Comparison of ENCODE assay signal across 19 cellular contexts in the genomic region with DNA sequence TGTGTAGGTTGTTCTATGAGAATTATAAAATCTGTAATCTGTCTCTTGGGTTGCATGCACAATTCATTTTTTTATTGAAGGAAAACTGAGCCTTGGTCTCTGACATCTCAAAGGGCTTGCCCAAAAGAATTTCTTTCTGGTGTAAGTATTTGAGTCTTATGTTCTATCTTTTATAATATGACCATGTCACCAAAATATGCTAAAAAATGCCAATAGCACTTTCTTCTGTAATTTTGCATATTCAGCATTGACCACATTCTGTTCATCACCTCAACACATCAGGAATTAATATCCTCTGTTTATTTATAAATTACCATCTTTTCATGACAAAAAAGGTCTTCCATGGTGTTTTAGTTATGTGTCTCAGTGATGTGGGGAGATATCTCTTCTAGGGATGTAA.
DNase-seq lines count a peak whose midpoint lies in the region; TF ChIP-seq lines count a peak whose summit lies in the region.
"Had no signal": no experiment of that assay in that cellular context is flagged by ENCODE, and none has a peak within 500 bp of the region (broad histone marks: within the 10 kb centered on the region; RNA-seq: fewer than 3 reads in every experiment).

No MANE protein-coding gene starts in this region.

- TF ChIP-seq CTCF in HFFc6 (IDR thresholded peaks at IDR 0.05) (no peak), dorsolateral prefrontal cortex (IDR thresholded peaks at IDR 0.05 in 54 of 56, conservative IDR thresholded peaks at IDR 0.05 in 2 of 56; ENCODE audit: low read depth in 1 of 56, partially characterized antibody in 56 of 56) (no peak)

- H3K4me1 ChIP-seq in SJSA1 (replicated peaks), result peaks cover 33% of the 10 kb centered on the region
- H3K4me1 ChIP-seq in skeletal muscle satellite cell (ENCODE audit: control insufficient read depth, insufficient read depth, low read length), result peaks cover 33% of the 10 kb centered on the region

- H3K4me3 ChIP-seq in SJSA1 (no peak overlapping the region), skeletal muscle satellite cell (ENCODE audit: low read length) (no peak overlapping the region), dorsolateral prefrontal cortex (no peak overlapping the region)
- H3K4me3 ChIP-seq: K562 had no signal

- no peaks in the 10 kb centered on the region for H3K9me3 Mint-ChIP-seq in HFFc6

- no peak overlapping the region; the same call in 1 of the 2 replicates for H3K4me3 Mint-ChIP-seq in HFFc6
- H3K4me3 Mint-ChIP-seq: B cell; CD4-positive, CD25-positive, alpha-beta regulatory T cell had no signal

- H3K9me3 ChIP-seq in SJSA1 (replicated peaks), result no peaks in the 10 kb centered on the region
- no peaks in the 10 kb centered on the region for H3K9me3 ChIP-seq in skeletal muscle satellite cell (replicated peaks; ENCODE audit: low read length)
- H3K9me3 ChIP-seq: Caco-2 had no signal

- H3K4me2 ChIP-seq in skeletal muscle satellite cell (ENCODE audit: low read length), result peak overlapping the region; percentile 41

- H3K36me3 ChIP-seq in SJSA1, result no peaks in the 10 kb centered on the region
- no peaks in the 10 kb centered on the region for H3K36me3 ChIP-seq in skeletal muscle satellite cell (ENCODE audit: insufficient read depth, low read length)

- H3K27ac ChIP-seq in SJSA1 (peak overlapping the region; percentile 35), epithelial cell of prostate (peak overlapping the region; percentile 86), dorsolateral prefrontal cortex (no peak overlapping the region)
- H3K27ac ChIP-seq: RWPE1 had no signal

- H3K4me1 Mint-ChIP-seq in HFFc6 (ENCODE audit: low read depth), result peaks cover 73% of the 10 kb centered on the region
- H3K4me1 Mint-ChIP-seq: B cell; CD4-positive, CD25-positive, alpha-beta regulatory T cell had no signal

- H3K9ac ChIP-seq in skeletal muscle satellite cell (ENCODE audit: low read depth, low read length), result no peak overlapping the region

- no peaks in the 10 kb centered on the region for H3K27me3 ChIP-seq in SJSA1 (replicated peaks)
- no peaks in the 10 kb centered on the region for H3K27me3 ChIP-seq in skeletal muscle satellite cell (ENCODE audit: control insufficient read depth, insufficient read depth, low read length)
- no peaks in the 10 kb centered on the region for H3K27me3 ChIP-seq in dorsolateral prefrontal cortex

- H3K36me3 Mint-ChIP-seq in HFFc6 (ENCODE audit: low read depth), result no peaks in the 10 kb centered on the region
- H3K36me3 Mint-ChIP-seq: CD4-positive, CD25-positive, alpha-beta regulatory T cell had no signal

- intact Hi-C loops in dorsolateral prefrontal cortex (cut with DNase I), result loop anchor here in 1 of 2 donors (5.0 kb wide), 1 partner anchor 79 kb away; no protein-coding TSS in a partner anchor

- H3K27me3 Mint-ChIP-seq in HFFc6 (ENCODE audit: insufficient read depth), result no peaks in the 10 kb centered on the region
- H3K27me3 Mint-ChIP-seq: CD4-positive, CD25-positive, alpha-beta regulatory T cell had no signal

- DNase-seq in HFFc6 (no peak), SJSA1 (ENCODE audit: low read depth in 1 of 2, low spot score in 2 of 2) (no peak), epithelial cell of prostate (ENCODE audit: low read depth, low spot score) (no peak), islet precursor cell (no peak), dorsolateral prefrontal cortex (no peak), nucleus accumbens (lab: John Stamatoyannopoulos, UW) (no peak)
- DNase-seq: CD4-positive, CD25-positive, alpha-beta regulatory T cell; MV-4-11; NCI-H1417 treated with DMSO at 0.1 percent for 48 hours; NCI-H2029; NCI-H2171; NCI-H446 treated with DMSO at 0.1 percent for 48 hours; NK-92 treated with Interleukin-12 subunit alpha and Interleukin-12 subunit beta, amount 100 ng/mL, for 24 hours; OCI-M1 had no signal

- H3K27ac Mint-ChIP-seq in HFFc6, result peak overlapping the region; percentile 59
- H3K27ac Mint-ChIP-seq: B cell; CD4-positive, CD25-positive, alpha-beta regulatory T cell had no signal

Comparison
In these comparisons a context has a peak if more than half of its experiments do, and no peak if none do; other contexts are left out.
1. H3K27ac ChIP-seq: peak in SJSA1 (single experiment) and epithelial cell of prostate (single experiment); none in dorsolateral prefrontal cortex (0 of 59).